ENCODE assay signal across 8 cellular contexts in genomic region chr17:40290629-40291296, GRCh38. TPM values are rescaled to one million over a fixed set of nuclear protein-coding genes. Genes with fewer than 3 reads are reported as not detected.
DNase-seq lines count a peak whose midpoint lies in the region; ATAC-seq, FAIRE-seq and TF ChIP-seq lines count a peak whose summit lies in the region.

No MANE protein-coding gene starts in this region.

- peak; percentile 81 for FAIRE-seq in G401.6 (lab: Jason Lieb, UNC)

- H2AFZ ChIP-seq in hepatocyte, result no peak overlapping the region

- H3K4me3 ChIP-seq in AG04450 (ENCODE audit: low read depth, low read length) (no peak overlapping the region), hepatocyte (no peak overlapping the region)

- WGBS in hepatocyte (ENCODE audit: low lambda C conversion rate, missing lambda C conversion rate), result 58% methylated on average over 4 of the region's 4 CpGs

- no peaks in the 10 kb centered on the region for H3K9me3 Mint-ChIP-seq in activated naive CD4-positive, alpha-beta T cell treated with anti-CD3 and anti-CD28 coated beads for 36 hours

- no peak overlapping the region for H3K4me2 ChIP-seq in hepatocyte

- POLR2A ChIA-PET in AG04450 (lab: Yijun Ruan, JAX), result interaction anchor here (0.6 kb wide), 1 partner anchor 250 kb away, joined by 3 read pairs; no protein-coding TSS in a partner anchor

- no peaks in the 10 kb centered on the region for H3K36me3 ChIP-seq in hepatocyte (replicated peaks; ENCODE audit: insufficient read depth, low read depth)

- H3K79me2 ChIP-seq in hepatocyte, result peaks cover 7% of the 10 kb centered on the region

- H3K27ac Mint-ChIP-seq in activated naive CD4-positive, alpha-beta T cell treated with anti-CD3 and anti-CD28 coated beads for 36 hours, result no peak overlapping the region

- H3K27me3 ChIP-seq in AG04450 (ENCODE audit: control insufficient read depth, insufficient read depth, low read length) (no peaks in the 10 kb centered on the region), hepatocyte (no peaks in the 10 kb centered on the region)

- peaks cover 39% of the 10 kb centered on the region for H3K4me1 Mint-ChIP-seq in activated naive CD4-positive, alpha-beta T cell treated with anti-CD3 and anti-CD28 coated beads for 36 hours (ENCODE audit: low read depth)

- H3K27ac ChIP-seq in AG04450 (ENCODE audit: low read depth, low read length) (no peak overlapping the region), hepatocyte (no peak overlapping the region)

- H3K4me3 Mint-ChIP-seq in activated naive CD4-positive, alpha-beta T cell treated with anti-CD3 and anti-CD28 coated beads for 36 hours, result no peak overlapping the region

- peaks cover 62% of the 10 kb centered on the region for H3K36me3 Mint-ChIP-seq in activated naive CD4-positive, alpha-beta T cell treated with anti-CD3 and anti-CD28 coated beads for 36 hours (ENCODE audit: low read depth)

- H4K20me1 ChIP-seq in hepatocyte (ENCODE audit: insufficient read depth, poor library complexity, severe bottlenecking), result no peaks in the 10 kb centered on the region

- H3K9me3 ChIP-seq in AG04450 (ENCODE audit: control insufficient read depth, insufficient read depth, low read length) (no peaks in the 10 kb centered on the region), hepatocyte (ENCODE audit: low read depth) (no peaks in the 10 kb centered on the region)

- H3K27me3 Mint-ChIP-seq in activated naive CD4-positive, alpha-beta T cell treated with anti-CD3 and anti-CD28 coated beads for 36 hours (ENCODE audit: low read depth), result no peaks in the 10 kb centered on the region

- no peaks in the 10 kb centered on the region for H3K4me1 ChIP-seq in hepatocyte (ENCODE audit: insufficient read depth)

- DNase-seq in AG04450 (ENCODE audit: low read depth, low spot score) (peak; percentile 88), NCI-H2227 treated with DMSO at 0.1 percent for 48 hours (lab: John Stamatoyannopoulos, UW) (peak; percentile 23), hepatocyte (ENCODE audit: low spot score) (peak; percentile 86), stromal cell of bone marrow (ENCODE audit: low read depth) (peak; percentile 87)
- DNase-seq in activated naive CD4-positive, alpha-beta T cell treated with anti-CD3 and anti-CD28 coated beads for 36 hours, result peak; percentile 63

- intact Hi-C loops in activated naive CD4-positive, alpha-beta T cell treated with anti-CD3 and anti-CD28 coated beads for 36 hours (cut with micrococcal nuclease), result loop anchor here (1.0 kb wide), 1 partner anchor 89 kb away; no protein-coding TSS in a partner anchor

- H3K9me2 ChIP-seq in hepatocyte (replicated peaks; ENCODE audit: insufficient read depth), result no peaks in the 10 kb centered on the region

- CTCF ChIA-PET in AG04450 (lab: Charles Lee), result interaction anchor here (0.7 to 5.1 kb wide), 14 partner anchors 9 to 278 kb away, joined by 3 to 40 read pairs (median 8); partner anchors contain the start of gene WIPF2
- CTCF ChIA-PET in activated naive CD4-positive, alpha-beta T cell treated with anti-CD3 and anti-CD28 coated beads for 36 hours (lab: Charles Lee), result interaction anchor here (0.5 to 4.4 kb wide), 9 partner anchors 12 to 274 kb away, joined by 3 to 41 read pairs (median 4); no protein-coding TSS in a partner anchor

- ATAC-seq in HG02852 (IDR thresholded peaks at IDR 0.05; ENCODE audit: unreplicated experiment), result no peak
- no peak for ATAC-seq in HG03354 (IDR thresholded peaks at IDR 0.05; ENCODE audit: poor library complexity, severe bottlenecking, unreplicated experiment)

- peak; percentile 70 for TF ChIP-seq CTCF in AG04450 (IDR thresholded peaks at IDR 0.05; ENCODE audit: low read depth, low read length)
- TF ChIP-seq CTCF in hepatocyte (IDR thresholded peaks at IDR 0.05; ENCODE audit: poor library complexity), result peak; percentile 73

RNA-seq across cellular contexts. Expression of gene CDC6, which starts 3.1 kb away (rescaled TPM):
- polyA plus RNA-seq in AG04450 (2011; rRNA removed) (8.6 and 9.1 TPM in 2 replicates), hepatocyte (5.1 and 7.5 TPM in 2 replicates)
- polyA minus RNA-seq in AG04450 (2011; rRNA and poly(A)+ RNA removed), result 4.9 and 5.8 TPM in 2 replicates
- total RNA-seq in activated naive CD4-positive, alpha-beta T cell treated with anti-CD3 and anti-CD28 coated beads for 36 hours, result 10 to 100 TPM; 86.5 to 90.4 TPM
- 5.8 and 8.6 TPM in 2 replicates for total RNA-seq in hepatocyte

RNA-seq across cellular contexts. Expression of gene RARA, which starts 18.2 kb away (rescaled TPM):
- polyA plus RNA-seq in AG04450 (2011; rRNA removed) (4.9 and 7.5 TPM in 2 replicates), hepatocyte (33.1 and 34.4 TPM in 2 replicates)
- 9.7 and 10.2 TPM in 2 replicates for polyA minus RNA-seq in AG04450 (2011; rRNA and poly(A)+ RNA removed)
- total RNA-seq in activated naive CD4-positive, alpha-beta T cell treated with anti-CD3 and anti-CD28 coated beads for 36 hours, result 10 to 100 TPM; 16.9 to 18.5 TPM
- 19.2 and 30.0 TPM in 2 replicates for total RNA-seq in hepatocyte

Comparison
In these comparisons a context has a peak if more than half of its experiments do, and no peak if none do; other contexts are left out.
1. DNase-seq: peak in every context shown above with its lines; median percentile 88 in AG04450; 87 in stromal cell of bone marrow; 86 in hepatocyte; 63 in activated naive CD4-positive, alpha-beta T cell treated with anti-CD3 and anti-CD28 coated beads for 36 hours; 23 in NCI-H2227 treated with DMSO at 0.1 percent for 48 hours.